In genomic region chr5:38847549-38848341, GRCh38 we compare ENCODE assay signal across 2 cellular contexts.
TF ChIP-seq lines count a peak whose summit lies in the region.

No MANE protein-coding gene starts in this region.

TF ChIP-seq in HEK293, 187 proteins besides CTCF, POLR2A, EP300 and RAD21 (continued from another document):
- TF ChIP-seq ZNF398 (tag by site-specific recombination; IDR thresholded peaks at IDR 0.05) (no peak), ZNF280C (tag by site-specific recombination; IDR thresholded peaks at IDR 0.05) (no peak)
TF ChIP-seq in HEK293: peak in this region for 1.

TF ChIP-seq in HepG2, 621 proteins besides CTCF, POLR2A, EP300 and RAD21 (continued from another document):
- no peak for TF ChIP-seq ZNF704 (CRISPR knock-in tag; IDR thresholded peaks at IDR 0.05; ENCODE audit: borderline replicate concordance)
- 0 out of 2 replicates have a peak, but pooled peaks have one; percentile 24 for TF ChIP-seq ERF (CRISPR knock-in tag; IDR thresholded peaks at IDR 0.05)
- TF ChIP-seq ZNF432 (CRISPR knock-in tag; IDR thresholded peaks at IDR 0.05; ENCODE audit: borderline replicate concordance), result no peak
